Comparison of ENCODE assay signal across 9 cellular contexts in genomic region chr6:43052225-43052841, GRCh38. TPM values are rescaled to one million over a fixed set of nuclear protein-coding genes. Genes with fewer than 3 reads are reported as not detected.
DNase-seq lines count a peak whose midpoint lies in the region; ATAC-seq, FAIRE-seq and TF ChIP-seq lines count a peak whose summit lies in the region.
"Had no signal": no experiment of that assay in that cellular context is flagged by ENCODE, and none has a peak within 500 bp of the region (broad histone marks: within the 10 kb centered on the region; RNA-seq: fewer than 3 reads in every experiment).

No MANE protein-coding gene starts in this region.

- no peak overlapping the region for H3K4me3 ChIP-seq in kidney (ENCODE audit: low read length in 2 of 2)
- no peak overlapping the region for H3K4me3 ChIP-seq in thyroid gland (replicated peaks in 1 of 3)

- no peak for TF ChIP-seq POLR2A in thyroid gland (IDR thresholded peaks at IDR 0.05)

- H3K27ac ChIP-seq in kidney (ENCODE audit: low read depth in 2 of 2, low read length in 2 of 2) (no peak overlapping the region), thyroid gland (peak overlapping the region in 2 of 3 donors; percentile 86)

- no peak for FAIRE-seq in kidney (lab: Jason Lieb, UNC)
- FAIRE-seq: colon had no signal

- intact Hi-C loops in kidney (cut with DNase I) (no loop called here), thyroid gland (cut with DNase I) (loop anchor here (5.0 kb wide), 1 partner anchor 35 kb away; no protein-coding TSS in a partner anchor)

- H3K4me3 Mint-ChIP-seq in activated CD8-positive, alpha-beta memory T cell treated with anti-CD3 and anti-CD28 coated beads, Interleukin-2, amount 10 ng/mL, durations not matched to agents 7 days and 5 days: peak overlapping the region; percentile 92
- H3K4me3 Mint-ChIP-seq in activated naive CD8-positive, alpha-beta T cell treated with anti-CD3 and anti-CD28 coated beads for 36 hours: peak overlapping the region; percentile 98

- DNase-seq in activated CD8-positive, alpha-beta memory T cell treated with anti-CD3 and anti-CD28 coated beads, Interleukin-2, amount 10 ng/mL, durations not matched to agents 7 days and 5 days: no peak
- no peak for DNase-seq in activated CD8-positive, alpha-beta memory T cell treated with anti-CD3 and anti-CD28 coated beads for 24 hours
- no peak for DNase-seq in activated naive CD8-positive, alpha-beta T cell treated with anti-CD3 and anti-CD28 coated beads for 36 hours
- DNase-seq in kidney (peak; percentile 73), thyroid gland (no peak), COLO829 (ENCODE audit: low spot score) (no peak)

- H3K4me1 Mint-ChIP-seq in activated CD8-positive, alpha-beta memory T cell treated with anti-CD3 and anti-CD28 coated beads, Interleukin-2, amount 10 ng/mL, durations not matched to agents 7 days and 5 days: peaks cover 28% of the 10 kb centered on the region
- H3K4me1 Mint-ChIP-seq in activated naive CD8-positive, alpha-beta T cell treated with anti-CD3 and anti-CD28 coated beads for 36 hours: peaks cover 28% of the 10 kb centered on the region

- H3K27ac Mint-ChIP-seq in activated CD8-positive, alpha-beta memory T cell treated with anti-CD3 and anti-CD28 coated beads, Interleukin-2, amount 10 ng/mL, durations not matched to agents 7 days and 5 days: peak overlapping the region; percentile 98
- H3K27ac Mint-ChIP-seq in activated naive CD8-positive, alpha-beta T cell treated with anti-CD3 and anti-CD28 coated beads for 36 hours: peak overlapping the region; percentile 93

- no peaks in the 10 kb centered on the region for H3K9me3 ChIP-seq in kidney (ENCODE audit: control insufficient read depth in 1 of 2, low read length in 2 of 2)
- no peaks in the 10 kb centered on the region for H3K9me3 ChIP-seq in thyroid gland

- ATAC-seq in activated CD8-positive, alpha-beta memory T cell treated with anti-CD3 and anti-CD28 coated beads, Interleukin-2, amount 10 ng/mL, durations not matched to agents 7 days and 5 days: no peak
- no peak for ATAC-seq in HG02938 (IDR thresholded peaks at IDR 0.05; ENCODE audit: unreplicated experiment)
- ATAC-seq in GM21447 (IDR thresholded peaks at IDR 0.05; ENCODE audit: unreplicated experiment): no peak

- H3K36me3 ChIP-seq in kidney (ENCODE audit: control insufficient read depth in 1 of 2, insufficient read depth in 2 of 2, low read length in 2 of 2): peaks cover 14 to 19% of the 10 kb centered on the region in 2 donors
- peaks cover 27 to 32% of the 10 kb centered on the region in 2 donors for H3K36me3 ChIP-seq in thyroid gland

- H3K9ac ChIP-seq in kidney (ENCODE audit: low read length in 2 of 2): no peak overlapping the region

- H3K27me3 Mint-ChIP-seq in activated CD8-positive, alpha-beta memory T cell treated with anti-CD3 and anti-CD28 coated beads, Interleukin-2, amount 10 ng/mL, durations not matched to agents 7 days and 5 days: no peaks in the 10 kb centered on the region
- no peaks in the 10 kb centered on the region for H3K27me3 Mint-ChIP-seq in activated naive CD8-positive, alpha-beta T cell treated with anti-CD3 and anti-CD28 coated beads for 36 hours

- H3K36me3 Mint-ChIP-seq in activated CD8-positive, alpha-beta memory T cell treated with anti-CD3 and anti-CD28 coated beads, Interleukin-2, amount 10 ng/mL, durations not matched to agents 7 days and 5 days: peaks cover 18% of the 10 kb centered on the region
- peaks cover 15% of the 10 kb centered on the region for H3K36me3 Mint-ChIP-seq in activated naive CD8-positive, alpha-beta T cell treated with anti-CD3 and anti-CD28 coated beads for 36 hours

- H3K4me1 ChIP-seq in kidney (ENCODE audit: control insufficient read depth in 1 of 2, insufficient read depth in 1 of 2, low read depth in 1 of 2, low read length in 2 of 2) (peaks cover 3 to 15% of the 10 kb centered on the region in 2 donors), thyroid gland (peaks cover 14 to 16% of the 10 kb centered on the region in 2 donors)

- CTCF ChIA-PET in activated CD8-positive, alpha-beta memory T cell treated with anti-CD3 and anti-CD28 coated beads, Interleukin-2, amount 10 ng/mL, durations not matched to agents 7 days and 5 days (lab: Charles Lee): interaction anchor here (0.9 kb wide), 1 partner anchor 30 kb away, joined by 4 read pairs; no protein-coding TSS in a partner anchor

- 90 to 93% methylated on average over 17 to 18 of the region's 19 CpGs for WGBS in thyroid gland, 2 donors

- H3K9me3 Mint-ChIP-seq in activated CD8-positive, alpha-beta memory T cell treated with anti-CD3 and anti-CD28 coated beads, Interleukin-2, amount 10 ng/mL, durations not matched to agents 7 days and 5 days (ENCODE audit: low read depth): no peaks in the 10 kb centered on the region
- no peaks in the 10 kb centered on the region for H3K9me3 Mint-ChIP-seq in activated naive CD8-positive, alpha-beta T cell treated with anti-CD3 and anti-CD28 coated beads for 36 hours

- no peaks in the 10 kb centered on the region for H3K27me3 ChIP-seq in thyroid gland

- TF ChIP-seq CTCF in kidney (IDR thresholded peaks at IDR 0.05; ENCODE audit: borderline replicate concordance, extremely low read depth, insufficient read depth) (no peak), thyroid gland (IDR thresholded peaks at IDR 0.05) (no peak)

RNA-seq across cellular contexts. Expression of gene CUL7, which starts 1.3 kb away (rescaled TPM):
- 10 to 100 TPM; 10.4 to 12.0 TPM for total RNA-seq in activated CD8-positive, alpha-beta memory T cell treated with anti-CD3 and anti-CD28 coated beads, Interleukin-2, amount 10 ng/mL, durations not matched to agents 7 days and 5 days
- 10 to 100 TPM in 1 of 2 experiments, 1 to 10 TPM in 1; 9.3 to 10.2 TPM for total RNA-seq in activated naive CD8-positive, alpha-beta T cell treated with anti-CD3 and anti-CD28 coated beads for 36 hours
- total RNA-seq in kidney (24.5 TPM), thyroid gland (10 to 100 TPM; 20.7 to 39.6 (median 28.6) TPM)
- polyA plus RNA-seq in kidney (ENCODE audit: insufficient read depth, low read depth, low replicate concordance): 10.1 TPM

RNA-seq across cellular contexts. Expression of gene MRPL2, which starts 6.9 kb away (rescaled TPM):
- 10 to 100 TPM; 64.2 to 71.0 TPM for total RNA-seq in activated CD8-positive, alpha-beta memory T cell treated with anti-CD3 and anti-CD28 coated beads, Interleukin-2, amount 10 ng/mL, durations not matched to agents 7 days and 5 days
- total RNA-seq in activated naive CD8-positive, alpha-beta T cell treated with anti-CD3 and anti-CD28 coated beads for 36 hours: 100 to 1,000 TPM; 112 to 113 TPM
- total RNA-seq in kidney: 56.6 TPM
- 127 TPM for polyA plus RNA-seq in kidney (ENCODE audit: insufficient read depth, low read depth, low replicate concordance)
- 10 to 100 TPM; 12.9 to 31.9 (median 17.7) TPM for total RNA-seq in thyroid gland

RNA-seq across cellular contexts. Expression of gene KLC4, which starts 7.1 kb away (rescaled TPM):
- 10 to 100 TPM; 15.1 to 16.4 TPM for total RNA-seq in activated CD8-positive, alpha-beta memory T cell treated with anti-CD3 and anti-CD28 coated beads, Interleukin-2, amount 10 ng/mL, durations not matched to agents 7 days and 5 days
- total RNA-seq in activated naive CD8-positive, alpha-beta T cell treated with anti-CD3 and anti-CD28 coated beads for 36 hours: 1 to 10 TPM; 9.5 to 10.0 TPM
- total RNA-seq in kidney: 33.7 TPM
- 39.0 TPM for polyA plus RNA-seq in kidney (ENCODE audit: insufficient read depth, low read depth, low replicate concordance)
- 10 to 100 TPM; 23.4 to 41.0 (median 30.4) TPM for total RNA-seq in thyroid gland

RNA-seq across cellular contexts. Expression of gene PTK7, which starts 23.8 kb away (rescaled TPM):
- total RNA-seq in activated CD8-positive, alpha-beta memory T cell treated with anti-CD3 and anti-CD28 coated beads, Interleukin-2, amount 10 ng/mL, durations not matched to agents 7 days and 5 days: under 1 TPM; 0.33 to 0.85 TPM
- 1 to 10 TPM; 3.3 to 3.9 TPM for total RNA-seq in activated naive CD8-positive, alpha-beta T cell treated with anti-CD3 and anti-CD28 coated beads for 36 hours
- 55.2 TPM for total RNA-seq in kidney
- polyA plus RNA-seq in kidney (ENCODE audit: insufficient read depth, low read depth, low replicate concordance): 26.0 TPM
- 10 to 100 TPM; 43.8 to 58.9 (median 55.0) TPM for total RNA-seq in thyroid gland

RNA-seq across cellular contexts. Expression of gene RRP36, which starts 30.9 kb away (rescaled TPM):
- 10 to 100 TPM; 60.9 to 71.8 TPM for total RNA-seq in activated CD8-positive, alpha-beta memory T cell treated with anti-CD3 and anti-CD28 coated beads, Interleukin-2, amount 10 ng/mL, durations not matched to agents 7 days and 5 days
- 10 to 100 TPM; 87.6 to 93.0 TPM for total RNA-seq in activated naive CD8-positive, alpha-beta T cell treated with anti-CD3 and anti-CD28 coated beads for 36 hours
- 49.2 TPM for total RNA-seq in kidney
- 55.2 TPM for polyA plus RNA-seq in kidney (ENCODE audit: insufficient read depth, low read depth, low replicate concordance)
- 10 to 100 TPM; 41.5 to 68.5 (median 56.7) TPM for total RNA-seq in thyroid gland

Comparison
In these comparisons a context has a peak if more than half of its experiments do, and no peak if none do; other contexts are left out.
1. H3K27ac ChIP-seq: peak in thyroid gland (2 of 3); none in kidney (0 of 2).